In the genomic region with DNA sequence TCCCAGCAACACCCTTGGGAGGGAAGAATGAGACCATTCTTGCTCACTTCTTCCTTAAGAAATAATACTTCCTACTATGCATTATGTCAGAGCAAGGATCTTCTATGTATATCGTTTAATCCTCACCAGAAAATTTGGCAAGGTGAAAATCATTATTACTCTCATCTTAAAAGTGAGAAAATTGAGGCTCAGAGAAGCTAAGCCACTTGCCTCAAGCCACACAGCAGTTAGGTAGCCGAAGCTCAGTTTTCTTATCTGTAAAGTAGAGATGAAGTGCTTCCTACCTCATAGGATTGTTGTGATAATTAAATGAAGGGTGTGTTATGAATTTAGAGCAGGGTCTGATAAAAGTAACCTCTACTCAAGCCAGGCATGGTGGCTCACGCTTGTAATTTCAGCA, we compare ENCODE assay signal across 7 cellular contexts.
"Had no signal": no experiment of that assay in that cellular context is flagged by ENCODE, and none has a peak within 500 bp of the region (broad histone marks: within the 10 kb centered on the region; RNA-seq: fewer than 3 reads in every experiment).

No MANE protein-coding gene starts in this region.

- DNase-seq: IMR-90, KBM-7, KG1 had no signal

- H3K9ac ChIP-seq: KMS-11 had no signal

- H3K27ac ChIP-seq: HL-60, KMS-11 had no signal

- FAIRE-seq: HepG2, HTR-8/SVneo had no signal

- H3K4me2 ChIP-seq: KMS-11 had no signal

- ATAC-seq: HepG2 had no signal
